ENCODE assay signal across 23 cellular contexts in the genomic region with DNA sequence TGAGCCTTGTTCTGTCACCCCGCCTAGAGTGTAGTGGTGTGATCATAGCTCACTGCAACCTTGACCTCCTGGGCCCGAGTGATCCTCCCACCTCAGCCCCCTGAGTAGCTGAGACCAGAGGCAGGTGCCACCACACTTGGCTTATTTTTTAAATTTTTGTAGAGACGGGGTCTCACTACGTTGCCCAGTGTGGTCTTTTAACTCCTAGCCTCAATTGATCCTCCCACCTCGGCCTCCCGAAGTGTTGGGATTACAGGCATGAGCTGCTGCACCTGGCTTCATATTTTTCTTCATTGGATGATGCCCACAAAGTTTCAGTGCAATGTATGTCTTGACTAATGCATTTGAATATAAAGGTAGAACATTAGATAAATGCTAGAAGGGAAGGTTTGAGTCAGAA.
"Had no signal": no experiment of that assay in that cellular context is flagged by ENCODE, and none has a peak within 500 bp of the region (broad histone marks: within the 10 kb centered on the region; RNA-seq: fewer than 3 reads in every experiment).

No MANE protein-coding gene starts in this region.

- H3K9me3 ChIP-seq: left ventricle myocardium inferior, sigmoid colon, thoracic aorta, upper lobe of left lung had no signal

- H3K4me1 Mint-ChIP-seq: activated naive CD4-positive, alpha-beta T cell treated with anti-CD3 and anti-CD28 coated beads, Interleukin-2, amount 50 U/mL, for 24 hours; immature natural killer cell; natural killer cell; stimulated activated naive B cell treated with anti-CD40 and anti-IgM and Interleukin-4, amounts not matched to agents 10 μg/mL and 1 μg/mL and 100 μg/mL, for 72 hours; T-cell had no signal

- H3K4me3 ChIP-seq: coronary artery, left ventricle myocardium inferior, sigmoid colon, thoracic aorta, upper lobe of left lung had no signal

- DNase-seq: activated CD4-positive, alpha-beta T cell treated with anti-CD3 and anti-CD28 coated beads for 1 hour; activated CD4-positive, alpha-beta T cell treated with anti-CD3 and anti-CD28 coated beads, Interleukin-2, amount 50 U/mL, for 1 hour; activated CD8-positive, alpha-beta T cell treated with anti-CD3 and anti-CD28 coated beads, Interleukin-2, amount 10 ng/mL, durations not matched to agents 7 days and 5 days; activated gamma-delta T cell treated with Interleukin-2 at 50 U/mL for 16 hours; aorta; erythroblast; immature natural killer cell; left ventricle myocardium inferior; natural killer cell; sigmoid colon; stimulated activated CD4-positive, alpha-beta T cell treated with anti-CD3 and anti-CD28 coated beads, Interleukin-2, amount 100 ng/mL, for 48 hours; stimulated activated CD8-positive, alpha-beta memory T cell treated with anti-CD3 and anti-CD28 coated beads, Interleukin-4, amount 100 ng/mL, for 48 hours; stimulated activated naive B cell treated with anti-CD40 and anti-IgM and Interleukin-4, amounts not matched to agents 10 μg/mL and 1 μg/mL and 100 μg/mL, for 72 hours; T-cell; upper lobe of left lung; WERI-Rb-1 had no signal

- H3K27ac ChIP-seq: brain microvascular endothelial cell, coronary artery, left ventricle myocardium inferior, sigmoid colon, thoracic aorta, upper lobe of left lung, WERI-Rb-1 had no signal

- FAIRE-seq: TTC549 had no signal

- H3K9me3 Mint-ChIP-seq: activated naive CD4-positive, alpha-beta T cell treated with anti-CD3 and anti-CD28 coated beads, Interleukin-2, amount 50 U/mL, for 24 hours; natural killer cell; T-cell; T-helper 2 cell treated with Interferon-gamma antibody and Interleukin-4, amounts not matched to agents 5 μg/mL and 100 μg/mL, for 36 hours had no signal

- H3K27ac Mint-ChIP-seq: activated CD8-positive, alpha-beta T cell treated with anti-CD3 and anti-CD28 coated beads, Interleukin-2, amount 10 ng/mL, durations not matched to agents 7 days and 5 days; activated naive CD4-positive, alpha-beta T cell treated with anti-CD3 and anti-CD28 coated beads, Interleukin-2, amount 50 U/mL, for 24 hours; immature natural killer cell; mesothelial cell of epicardium; natural killer cell; stimulated activated naive B cell treated with anti-CD40 and anti-IgM and Interleukin-4, amounts not matched to agents 10 μg/mL and 1 μg/mL and 100 μg/mL, for 72 hours; T-cell; T-helper 2 cell treated with Interferon-gamma antibody and Interleukin-4, amounts not matched to agents 5 μg/mL and 100 μg/mL, for 36 hours had no signal

- H3K27me3 ChIP-seq: brain microvascular endothelial cell, sigmoid colon, upper lobe of left lung had no signal

- H3K36me3 Mint-ChIP-seq: activated naive CD4-positive, alpha-beta T cell treated with anti-CD3 and anti-CD28 coated beads, Interleukin-2, amount 50 U/mL, for 24 hours; immature natural killer cell; natural killer cell; stimulated activated naive B cell treated with anti-CD40 and anti-IgM and Interleukin-4, amounts not matched to agents 10 μg/mL and 1 μg/mL and 100 μg/mL, for 72 hours; T-cell had no signal

- ATAC-seq: activated CD8-positive, alpha-beta T cell treated with anti-CD3 and anti-CD28 coated beads, Interleukin-2, amount 10 ng/mL, durations not matched to agents 7 days and 5 days; natural killer cell; stimulated activated naive B cell treated with anti-CD40 and anti-IgM and Interleukin-4, amounts not matched to agents 10 μg/mL and 1 μg/mL and 100 μg/mL, for 72 hours; T-cell had no signal

- H3K4me1 ChIP-seq: left ventricle myocardium inferior, upper lobe of left lung had no signal

- H3K36me3 ChIP-seq: brain microvascular endothelial cell, left ventricle myocardium inferior, sigmoid colon, thoracic aorta, upper lobe of left lung, WERI-Rb-1 had no signal

- H3K27me3 Mint-ChIP-seq: stimulated activated naive B cell treated with anti-CD40 and anti-IgM and Interleukin-4, amounts not matched to agents 10 μg/mL and 1 μg/mL and 100 μg/mL, for 72 hours had no signal

- H3K4me3 Mint-ChIP-seq: activated CD8-positive, alpha-beta T cell treated with anti-CD3 and anti-CD28 coated beads, Interleukin-2, amount 10 ng/mL, durations not matched to agents 7 days and 5 days; activated naive CD4-positive, alpha-beta T cell treated with anti-CD3 and anti-CD28 coated beads, Interleukin-2, amount 50 U/mL, for 24 hours; immature natural killer cell; mesothelial cell of epicardium; natural killer cell; stimulated activated naive B cell treated with anti-CD40 and anti-IgM and Interleukin-4, amounts not matched to agents 10 μg/mL and 1 μg/mL and 100 μg/mL, for 72 hours; T-cell; T-helper 2 cell treated with Interferon-gamma antibody and Interleukin-4, amounts not matched to agents 5 μg/mL and 100 μg/mL, for 36 hours had no signal
